ENCODE assay signal across 8 cellular contexts in the genomic region with DNA sequence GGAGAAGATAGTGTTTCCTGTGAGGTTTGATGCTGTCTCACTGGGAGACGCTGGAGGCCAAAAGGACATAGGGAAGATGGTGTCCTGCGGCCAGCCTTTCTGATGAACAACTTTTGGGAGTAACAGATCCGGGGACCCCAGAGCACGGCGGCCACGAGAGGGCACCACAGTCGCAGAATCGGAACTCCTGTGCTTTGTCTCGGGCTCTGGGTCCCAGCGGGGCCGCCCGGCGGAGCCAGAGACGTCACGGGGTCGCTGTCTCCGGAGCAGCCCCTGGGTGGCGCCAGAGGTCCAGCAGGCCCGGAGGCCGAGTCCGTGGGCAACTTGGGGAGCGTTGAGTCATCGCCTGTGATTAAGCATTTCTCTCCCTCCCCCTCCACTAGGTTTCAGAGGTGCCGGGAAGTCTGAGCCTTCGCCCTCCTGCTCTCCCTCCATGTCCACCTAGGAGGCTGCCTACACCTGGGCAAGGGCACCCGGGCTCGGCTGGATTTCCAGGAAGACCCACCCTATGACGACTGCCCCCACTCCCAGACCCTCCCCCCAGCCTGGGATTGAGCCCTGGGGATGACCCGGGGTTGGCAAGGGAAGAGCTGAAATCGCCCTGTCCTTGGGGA.
DNase-seq lines count a peak whose midpoint lies in the region; ATAC-seq and TF ChIP-seq lines count a peak whose summit lies in the region.

No MANE protein-coding gene starts in this region.

- DNase-seq in Ammon's horn (ENCODE audit: low spot score) = peak; percentile 95
- peak; percentile 78 for DNase-seq in NCI-H510A (lab: John Stamatoyannopoulos, UW)
- DNase-seq in activated CD4-positive, alpha-beta T cell treated with anti-CD3 and anti-CD28 coated beads for 24 hours (ENCODE audit: low read depth in 2 of 2) = peak; percentile 98 to 99
- peak; percentile 96 for DNase-seq in choroid plexus epithelial cell (ENCODE audit: low read depth)
- DNase-seq in kidney tubule cell (ENCODE audit: low spot score) = peak; percentile 97
- peak; percentile 92 to 99 (median 98) for DNase-seq in stimulated activated CD4-positive, alpha-beta T cell treated with anti-CD3 and anti-CD28 coated beads, Interleukin-1b, Interleukin-23, amount 100 ng/mL, for 24 hours (ENCODE audit: low read depth in 4 of 4, low spot score in 1 of 4)

- peak overlapping the region; percentile 35 for H3K4me3 ChIP-seq in choroid plexus epithelial cell (ENCODE audit: low read depth, low read length)

- ATAC-seq in HG03432 (IDR thresholded peaks at IDR 0.05; ENCODE audit: unreplicated experiment) = peak; percentile 81

- TF ChIP-seq POLR2A in GM19099 (IDR thresholded peaks at IDR 0.05; ENCODE audit: extremely low read depth, insufficient read length, low read depth) = peak; percentile 44

- TF ChIP-seq CTCF in choroid plexus epithelial cell (conservative IDR thresholded peaks at IDR 0.05; ENCODE audit: low read depth, low read length) = peak; percentile 97

Comparison
In these comparisons a context has a peak if more than half of its experiments do, and no peak if none do; other contexts are left out.
1. Peak in every context shown above with its lines: DNase-seq, ATAC-seq and H3K4me3 ChIP-seq.